15 cellular contexts compared by ENCODE assay signal in genomic region chr15:78210349-78210717, GRCh38. TPM values are rescaled to one million over a fixed set of nuclear protein-coding genes. Genes with fewer than 3 reads are reported as not detected.
DNase-seq lines count a peak whose midpoint lies in the region; ATAC-seq and TF ChIP-seq lines count a peak whose summit lies in the region.
"Had no signal": no experiment of that assay in that cellular context is flagged by ENCODE, and none has a peak within 500 bp of the region (broad histone marks: within the 10 kb centered on the region; RNA-seq: fewer than 3 reads in every experiment).

No MANE protein-coding gene starts in this region.

- 43 to 51% methylated on average over 5 of the region's 5 CpGs for WGBS in esophagus, 2 donors
- WGBS in psoas muscle, 3 donors = 49 to 62% (median 56%) methylated on average over 5 of the region's 5 CpGs

- no peak overlapping the region for H3K4me3 Mint-ChIP-seq in neural progenitor cell
- H3K4me3 Mint-ChIP-seq: activated naive CD4-positive, alpha-beta T cell treated with anti-CD3 and anti-CD28 coated beads, Interleukin-2, amount 10 ng/mL, durations not matched to agents 7 days and 5 days; CD4-positive, alpha-beta T cell had no signal

- peaks cover 24% of the 10 kb centered on the region for H3K4me1 Mint-ChIP-seq in neural progenitor cell
- H3K4me1 Mint-ChIP-seq: activated naive CD4-positive, alpha-beta T cell treated with anti-CD3 and anti-CD28 coated beads, Interleukin-2, amount 10 ng/mL, durations not matched to agents 7 days and 5 days had no signal

- H3F3A ChIP-seq in neural progenitor cell (ENCODE audit: low read depth) = no peaks in the 10 kb centered on the region

- no peak for TF ChIP-seq CTCF in psoas muscle (IDR thresholded peaks at IDR 0.05)
- TF ChIP-seq CTCF in neural progenitor cell (IDR thresholded peaks at IDR 0.05) = no peak

- H3K9me3 Mint-ChIP-seq in neural progenitor cell = no peaks in the 10 kb centered on the region
- H3K9me3 Mint-ChIP-seq: activated naive CD4-positive, alpha-beta T cell treated with anti-CD3 and anti-CD28 coated beads, Interleukin-2, amount 10 ng/mL, durations not matched to agents 7 days and 5 days; CD4-positive, alpha-beta T cell had no signal

- no peak overlapping the region for H3K27ac Mint-ChIP-seq in neural progenitor cell
- H3K27ac Mint-ChIP-seq: activated naive CD4-positive, alpha-beta T cell treated with anti-CD3 and anti-CD28 coated beads, Interleukin-2, amount 10 ng/mL, durations not matched to agents 7 days and 5 days; CD4-positive, alpha-beta T cell had no signal

- DNase-seq in psoas muscle (no peak), MG63 (no peak), neural progenitor cell (ENCODE audit: low spot score) (no peak)
- DNase-seq: activated naive CD4-positive, alpha-beta T cell treated with anti-CD3 and anti-CD28 coated beads, Interleukin-2, amount 10 ng/mL, durations not matched to agents 7 days and 5 days; CD4-positive, alpha-beta T cell; NCI-H1105 treated with DMSO at 0.1 percent for 48 hours; NCI-H526; retina; SHP77 had no signal

- H3K36me3 Mint-ChIP-seq in neural progenitor cell = no peaks in the 10 kb centered on the region
- H3K36me3 Mint-ChIP-seq: activated naive CD4-positive, alpha-beta T cell treated with anti-CD3 and anti-CD28 coated beads, Interleukin-2, amount 10 ng/mL, durations not matched to agents 7 days and 5 days had no signal

- H3K27ac ChIP-seq in BLaER1 = no peak overlapping the region; the same call in 1 of the 2 replicates
- peak overlapping the region; percentile 60 to 91 for H3K27ac ChIP-seq in esophagus (ENCODE audit: low read depth in 2 of 2, low read length in 1 of 2)
- H3K27ac ChIP-seq in psoas muscle = peak overlapping the region; percentile 47
- H3K27ac ChIP-seq in neural progenitor cell = no peak overlapping the region

- no peak for ATAC-seq in psoas muscle
- ATAC-seq in GM18867 (IDR thresholded peaks at IDR 0.05; ENCODE audit: unreplicated experiment) = no peak
- no peak for ATAC-seq in GM21423 (IDR thresholded peaks at IDR 0.05; ENCODE audit: unreplicated experiment)

- H3K36me3 ChIP-seq in BLaER1 (no peaks in the 10 kb centered on the region), esophagus (ENCODE audit: control insufficient read depth in 2 of 2, insufficient read depth in 2 of 2, low read length in 1 of 2) (no peaks in the 10 kb centered on the region), psoas muscle (ENCODE audit: insufficient read depth in 1 of 2, low read depth in 1 of 2) (no peaks in the 10 kb centered on the region), MG63 (no peaks in the 10 kb centered on the region), neural progenitor cell (no peaks in the 10 kb centered on the region)

- H3K9me3 ChIP-seq in BLaER1 (no peaks in the 10 kb centered on the region), esophagus (ENCODE audit: control insufficient read depth in 2 of 2, insufficient read depth in 1 of 2, low read depth in 1 of 2, low read length in 1 of 2) (no peaks in the 10 kb centered on the region), psoas muscle (no peaks in the 10 kb centered on the region), MG63 (no peaks in the 10 kb centered on the region), neural progenitor cell (ENCODE audit: low read depth) (no peaks in the 10 kb centered on the region)

- H3K9ac ChIP-seq in BLaER1 = 0 out of 2 replicates have a peak overlapping the region, but pooled peaks have one; percentile 33
- no peak overlapping the region for H3K9ac ChIP-seq in neural progenitor cell

- H3K4me3 ChIP-seq in BLaER1 (no peak overlapping the region), esophagus (ENCODE audit: low read depth in 1 of 2, low read length in 2 of 2) (no peak overlapping the region), psoas muscle (no peak overlapping the region), MG63 (no peak overlapping the region), neural progenitor cell (no peak overlapping the region)

- peaks cover 3% of the 10 kb centered on the region for H3K27me3 Mint-ChIP-seq in neural progenitor cell (ENCODE audit: insufficient read depth, low read depth)

- TF ChIP-seq POLR2A in GM19099 (IDR thresholded peaks at IDR 0.05; ENCODE audit: extremely low read depth, insufficient read length, low read depth) = peak; percentile 20

- H4K20me1 ChIP-seq in BLaER1 (no peaks in the 10 kb centered on the region), neural progenitor cell (ENCODE audit: low read depth) (no peaks in the 10 kb centered on the region)

- H3K4me1 ChIP-seq in BLaER1 = peaks cover 28% of the 10 kb centered on the region
- H3K4me1 ChIP-seq in esophagus (ENCODE audit: control insufficient read depth in 2 of 2, insufficient read depth in 2 of 2, low read length in 1 of 2) = peaks cover 20 to 39% of the 10 kb centered on the region in 2 donors
- H3K4me1 ChIP-seq in psoas muscle = peaks cover 50% of the 10 kb centered on the region
- no peaks in the 10 kb centered on the region for H3K4me1 ChIP-seq in neural progenitor cell

- H3K27me3 ChIP-seq in BLaER1 = no peaks in the 10 kb centered on the region
- no peaks in the 10 kb centered on the region for H3K27me3 ChIP-seq in esophagus (ENCODE audit: control insufficient read depth in 1 of 2, insufficient read depth in 2 of 2, low read length in 2 of 2)
- H3K27me3 ChIP-seq in psoas muscle (ENCODE audit: insufficient read depth in 3 of 3, low read length in 2 of 3) = no peaks in the 10 kb centered on the region
- no peaks in the 10 kb centered on the region for H3K27me3 ChIP-seq in MG63
- no peaks in the 10 kb centered on the region for H3K27me3 ChIP-seq in neural progenitor cell

- no peaks in the 10 kb centered on the region for H3K79me2 ChIP-seq in neural progenitor cell (ENCODE audit: low read depth)

- intact Hi-C loops in psoas muscle (cut with DNase I) = no loop called here

- H3K4me2 ChIP-seq in BLaER1 = peak overlapping the region; percentile 44
- no peak overlapping the region for H3K4me2 ChIP-seq in neural progenitor cell

- H2AFZ ChIP-seq in neural progenitor cell (replicated peaks) = no peak overlapping the region

RNA-seq across cellular contexts. Expression of gene ACSBG1, which starts 24.0 kb away (rescaled TPM):
- under 1 TPM; 0.10 to 0.11 TPM for polyA plus RNA-seq in esophagus
- under 1 TPM in 1 of 4 donors, not detected in 3; 0.12 TPM for total RNA-seq in psoas muscle
- polyA plus RNA-seq in psoas muscle = under 1 TPM; 0.43 to 0.64 (median 0.59) TPM
- not detected in 2 replicates for total RNA-seq in MG63 (2014; rRNA removed; shearing (Covaris generic); ENCODE audit: low replicate concordance)
- total RNA-seq in neural progenitor cell (ENCODE audit: low replicate concordance) = 0.11 and 0.22 TPM in 2 replicates
- total RNA-seq: activated CD8-positive, alpha-beta memory T cell treated with anti-CD3 and anti-CD28 coated beads for 36 hours had no signal

RNA-seq across cellular contexts. Expression of gene DNAJA4, which starts 54.0 kb away (rescaled TPM):
- polyA plus RNA-seq in esophagus (10 to 100 TPM; 11.8 to 14.6 TPM), psoas muscle (100 to 1,000 TPM; 154 to 276 (median 188) TPM)
- total RNA-seq in psoas muscle (100 to 1,000 TPM in 3 of 4 donors, 10 to 100 TPM in 1; 78.5 to 263 (median 184) TPM), neural progenitor cell (ENCODE audit: low replicate concordance) (0.12 TPM in 1 of 2 replicates, not detected in the other)
- not detected in 2 replicates for total RNA-seq in MG63 (2014; rRNA removed; shearing (Covaris generic); ENCODE audit: low replicate concordance)

Comparison
In these comparisons a context has a peak if more than half of its experiments do, and no peak if none do; other contexts are left out.
1. H3K27ac ChIP-seq: peak in esophagus (2 of 2) and psoas muscle (single experiment); none in BLaER1 (single experiment) and neural progenitor cell (single experiment).
2. RNA of gene DNAJA4, which starts 54.0 kb away (total RNA-seq): 78.5 to 263 TPM in psoas muscle; 0.12 TPM in neural progenitor cell and not detected in MG63; every median in the first group is over 10 times any median in the second.